ENCODE assay signal across 15 cellular contexts in genomic region chr14:64733321-64733720, GRCh38.
"Had no signal": no experiment of that assay in that cellular context is flagged by ENCODE, and none has a peak within 500 bp of the region (broad histone marks: within the 10 kb centered on the region; RNA-seq: fewer than 3 reads in every experiment).

No MANE protein-coding gene starts in this region.

- H3K4me3 ChIP-seq: suprapubic skin had no signal

- H3K27ac ChIP-seq: suprapubic skin had no signal

- H3K4me3 Mint-ChIP-seq: activated naive CD8-positive, alpha-beta T cell treated with anti-CD3 and anti-CD28 coated beads, Interleukin-2, amount 10 ng/mL, durations not matched to agents 7 days and 5 days; nephron had no signal

- ATAC-seq: stimulated activated naive CD8-positive, alpha-beta T cell treated with anti-CD3 and anti-CD28 coated beads, Interleukin-15, Interleukin-2, amounts not matched to agents 100 U/mL and 50 U/mL, for 24 hours had no signal

- H3K36me3 Mint-ChIP-seq: activated naive CD8-positive, alpha-beta T cell treated with anti-CD3 and anti-CD28 coated beads, Interleukin-2, amount 10 ng/mL, durations not matched to agents 7 days and 5 days had no signal

- H3K9me3 ChIP-seq: suprapubic skin had no signal

- H3K27ac Mint-ChIP-seq: activated naive CD8-positive, alpha-beta T cell treated with anti-CD3 and anti-CD28 coated beads, Interleukin-2, amount 10 ng/mL, durations not matched to agents 7 days and 5 days; nephron had no signal

- DNase-seq: activated CD4-positive, alpha-beta T cell treated with anti-CD3 and anti-CD28 coated beads for 1 hour; activated CD4-positive, alpha-beta T cell treated with anti-CD3 and anti-CD28 coated beads, Interleukin-2, amount 50 U/mL, for 48 hours; activated gamma-delta T cell treated with Interleukin-2 at 50 U/mL for 16 hours; activated naive CD8-positive, alpha-beta T cell treated with anti-CD3 and anti-CD28 coated beads, Interleukin-2, amount 10 ng/mL, durations not matched to agents 7 days and 5 days; activated T-cell treated with anti-CD3 and anti-CD28 coated beads, Interleukin-2, amount 50 U/mL, for 48 hours; anterior cingulate cortex; cortex of kidney; effector CD8-positive, alpha-beta T cell; hypothalamus; left colon; mammary epithelial cell; stimulated activated CD4-positive, alpha-beta T cell treated with anti-CD3 and anti-CD28 coated beads, Interleukin-2, amount 100 ng/mL, for 48 hours; stimulated activated naive CD8-positive, alpha-beta T cell treated with anti-CD3 and anti-CD28 coated beads, Interleukin-15, Interleukin-2, amounts not matched to agents 100 U/mL and 50 U/mL, for 24 hours had no signal

- H3K9me3 Mint-ChIP-seq: activated naive CD8-positive, alpha-beta T cell treated with anti-CD3 and anti-CD28 coated beads, Interleukin-2, amount 10 ng/mL, durations not matched to agents 7 days and 5 days; nephron had no signal

- H3K27me3 ChIP-seq: suprapubic skin had no signal

- H3K27me3 Mint-ChIP-seq: activated naive CD8-positive, alpha-beta T cell treated with anti-CD3 and anti-CD28 coated beads, Interleukin-2, amount 10 ng/mL, durations not matched to agents 7 days and 5 days had no signal
